ENCODE assay signal across 31 cellular contexts in genomic region chr14:99587463-99588278, GRCh38. TPM values are rescaled to one million over a fixed set of nuclear protein-coding genes. Genes with fewer than 3 reads are reported as not detected.
DNase-seq lines count a peak whose midpoint lies in the region; ATAC-seq and TF ChIP-seq lines count a peak whose summit lies in the region.
"Had no signal": no experiment of that assay in that cellular context is flagged by ENCODE, and none has a peak within 500 bp of the region (broad histone marks: within the 10 kb centered on the region; RNA-seq: fewer than 3 reads in every experiment).

No MANE protein-coding gene starts in this region.

- POLR2A ChIA-PET in WTC11 (lab: Charles Lee): no interaction called here

- no peak for ATAC-seq in WTC11
- ATAC-seq: CD8-positive, alpha-beta T cell; GM12878; naive thymus-derived CD4-positive, alpha-beta T cell had no signal

- CTCF ChIA-PET in WTC11 (lab: Charles Lee): interaction anchor here (0.7 kb wide), 1 partner anchor 14 kb away, joined by 4 read pairs; no protein-coding TSS in a partner anchor
- CTCF ChIA-PET in activated naive CD4-positive, alpha-beta T cell treated with anti-CD3 and anti-CD28 coated beads for 36 hours (lab: Charles Lee): interaction anchor here (0.7 kb wide), 1 partner anchor 41 kb away, joined by 3 read pairs; no protein-coding TSS in a partner anchor

- H3K4me3 Mint-ChIP-seq in WTC11 (no peak overlapping the region), mesothelial cell of epicardium (no peak overlapping the region)
- no peak overlapping the region for H3K4me3 Mint-ChIP-seq in activated naive CD4-positive, alpha-beta T cell treated with anti-CD3 and anti-CD28 coated beads for 36 hours
- H3K4me3 Mint-ChIP-seq: CD8-positive, alpha-beta T cell; central memory CD8-positive, alpha-beta T cell; naive thymus-derived CD4-positive, alpha-beta T cell had no signal

- TF ChIP-seq CTCF in left ventricle myocardium inferior (IDR thresholded peaks at IDR 0.05; ENCODE audit: borderline replicate concordance) (no peak), right atrium auricular region (IDR thresholded peaks at IDR 0.05) (no peak), WTC11 (IDR thresholded peaks at IDR 0.05) (no peak), mesothelial cell of epicardium (IDR thresholded peaks at IDR 0.05; ENCODE audit: unreplicated experiment) (no peak), transverse colon (IDR thresholded peaks at IDR 0.05) (no peak)

- TF ChIP-seq POLR2A in transverse colon (IDR thresholded peaks at IDR 0.05): no peak

- H3K9me3 ChIP-seq in left ventricle myocardium inferior (replicated peaks): no peaks in the 10 kb centered on the region
- H3K9me3 ChIP-seq in right atrium auricular region: no peaks in the 10 kb centered on the region
- no peaks in the 10 kb centered on the region for H3K9me3 ChIP-seq in transverse colon
- H3K9me3 ChIP-seq: esophagus squamous epithelium, heart right ventricle, testis had no signal

- no peaks in the 10 kb centered on the region for H3K36me3 ChIP-seq in left ventricle myocardium inferior
- no peaks in the 10 kb centered on the region for H3K36me3 ChIP-seq in right atrium auricular region
- no peaks in the 10 kb centered on the region for H3K36me3 ChIP-seq in transverse colon
- H3K36me3 ChIP-seq: esophagus squamous epithelium, heart right ventricle had no signal

- intact Hi-C loops in left ventricle myocardium inferior (cut with micrococcal nuclease) (no loop called here), transverse colon (cut with DNase I; ENCODE audit: low total_unique reads) (no loop called here)
- intact Hi-C loops in activated naive CD4-positive, alpha-beta T cell treated with anti-CD3 and anti-CD28 coated beads for 36 hours (cut with micrococcal nuclease): no loop called here

- H3K36me3 Mint-ChIP-seq in WTC11 (no peaks in the 10 kb centered on the region), mesothelial cell of epicardium (peaks cover 3% of the 10 kb centered on the region)
- no peaks in the 10 kb centered on the region for H3K36me3 Mint-ChIP-seq in activated naive CD4-positive, alpha-beta T cell treated with anti-CD3 and anti-CD28 coated beads for 36 hours (ENCODE audit: low read depth)
- H3K36me3 Mint-ChIP-seq: CD8-positive, alpha-beta T cell; naive thymus-derived CD4-positive, alpha-beta T cell had no signal

- H3K4me3 ChIP-seq in left ventricle myocardium inferior (no peak overlapping the region), right atrium auricular region (no peak overlapping the region), transverse colon (no peak overlapping the region)
- H3K4me3 ChIP-seq: esophagus squamous epithelium, GM12878, heart right ventricle, testis had no signal

- in situ Hi-C loops in transverse colon (cut with MboI; ENCODE audit: low pct_ligation_motif_present in 1 of 4, low pct_unique_long_range_greater_than_20kb in 1 of 4, low sequenced_read_pairs in 3 of 4): no loop called here

- no peak for TF ChIP-seq EP300 in transverse colon (IDR thresholded peaks at IDR 0.05; ENCODE audit: low read depth)

- H3K4me1 Mint-ChIP-seq in WTC11 (peaks cover 25% of the 10 kb centered on the region), mesothelial cell of epicardium (peaks cover 52% of the 10 kb centered on the region)
- peaks cover 8% of the 10 kb centered on the region for H3K4me1 Mint-ChIP-seq in activated naive CD4-positive, alpha-beta T cell treated with anti-CD3 and anti-CD28 coated beads for 36 hours (ENCODE audit: low read depth)

- H3K4me1 ChIP-seq in left ventricle myocardium inferior (peaks cover 73% of the 10 kb centered on the region), right atrium auricular region (peaks cover 0 to 62% of the 10 kb centered on the region in 2 donors), transverse colon (peaks cover 28 to 59% (median 40%) of the 10 kb centered on the region in 4 donors)

- H3K27ac Mint-ChIP-seq in WTC11 (peak overlapping the region; percentile 49; the same call in 1 of the 2 replicates), mesothelial cell of epicardium (peak overlapping the region; percentile 48)
- H3K27ac Mint-ChIP-seq in activated naive CD4-positive, alpha-beta T cell treated with anti-CD3 and anti-CD28 coated beads for 36 hours: no peak overlapping the region
- H3K27ac Mint-ChIP-seq: CD8-positive, alpha-beta T cell; naive thymus-derived CD4-positive, alpha-beta T cell had no signal

- 86 to 90% methylated on average over 3 to 18 of the region's 18 CpGs for WGBS in transverse colon (ENCODE audit: low coverage in 1 of 2), 2 donors

- DNase-seq in left ventricle myocardium inferior (no peak), right atrium auricular region (ENCODE audit: low spot score) (no peak), WTC11 (ENCODE audit: low spot score) (no peak), mesothelial cell of epicardium (ENCODE audit: low spot score in 2 of 2, unreplicated experiment in 2 of 2) (no peak), transverse colon (no peak), A172 (ENCODE audit: low spot score) (no peak), EL (no peak)
- no peak for DNase-seq in activated naive CD4-positive, alpha-beta T cell treated with anti-CD3 and anti-CD28 coated beads for 36 hours
- DNase-seq: activated CD4-positive, alpha-beta T cell treated with anti-CD3 and anti-CD28 coated beads for 4 hours; activated gamma-delta T cell; activated T-cell treated with anti-CD3 and anti-CD28 coated beads, Interleukin-2, amount 50 U/mL, for 1 hour; CD8-positive, alpha-beta T cell; dermis blood vessel endothelial cell; DMS 273 treated with DMSO at 0.1 percent for 48 hours; esophagus squamous epithelium; foreskin keratinocyte; heart right ventricle; Kasumi-1; naive thymus-derived CD4-positive, alpha-beta T cell; NCI-H1436 treated with DMSO at 0.1 percent for 48 hours; NCI-H226; NCI-H526 treated with DMSO at 0.1 percent for 48 hours; nucleus accumbens; small intestine; stimulated activated naive CD4-positive, alpha-beta T cell treated with Interleukin-2 at 50 U/mL for 16 hours; T1000; testis had no signal

- H3K27ac ChIP-seq in left ventricle myocardium inferior (replicated peaks) (peak overlapping the region; percentile 30), right atrium auricular region (peak overlapping the region in 1 of 2 donors; percentile 1), transverse colon (peak overlapping the region; percentile 13 to 59 (median 53))
- H3K27ac ChIP-seq: foreskin keratinocyte, testis, VCaP had no signal

- H3K27me3 ChIP-seq in left ventricle myocardium inferior (ENCODE audit: low read depth) (no peaks in the 10 kb centered on the region), right atrium auricular region (no peaks in the 10 kb centered on the region), transverse colon (no peaks in the 10 kb centered on the region)
- H3K27me3 ChIP-seq: esophagus squamous epithelium, foreskin keratinocyte, heart right ventricle, testis had no signal

- no peaks in the 10 kb centered on the region for H3K27me3 Mint-ChIP-seq in WTC11 (ENCODE audit: low read depth)
- no peaks in the 10 kb centered on the region for H3K27me3 Mint-ChIP-seq in mesothelial cell of epicardium (ENCODE audit: low read depth)
- no peaks in the 10 kb centered on the region for H3K27me3 Mint-ChIP-seq in activated naive CD4-positive, alpha-beta T cell treated with anti-CD3 and anti-CD28 coated beads for 36 hours (ENCODE audit: low read depth)
- H3K27me3 Mint-ChIP-seq: central memory CD8-positive, alpha-beta T cell; naive thymus-derived CD4-positive, alpha-beta T cell had no signal

- H3K9me3 Mint-ChIP-seq in WTC11 (no peaks in the 10 kb centered on the region), mesothelial cell of epicardium (no peaks in the 10 kb centered on the region)
- H3K9me3 Mint-ChIP-seq in activated naive CD4-positive, alpha-beta T cell treated with anti-CD3 and anti-CD28 coated beads for 36 hours: no peaks in the 10 kb centered on the region
- H3K9me3 Mint-ChIP-seq: CD8-positive, alpha-beta T cell; central memory CD8-positive, alpha-beta T cell; naive thymus-derived CD4-positive, alpha-beta T cell had no signal

TF ChIP-seq in WTC11, 78 proteins besides CTCF, POLR2A, EP300 and RAD21 (continues in another document):
- TF ChIP-seq ZNF138 (CRISPR knock-in tag; conservative IDR thresholded peaks at IDR 0.05) (no peak), E2F4 (CRISPR knock-in tag; IDR thresholded peaks at IDR 0.05; ENCODE audit: borderline replicate concordance, low read depth) (no peak), MYBL2 (CRISPR knock-in tag; IDR thresholded peaks at IDR 0.05) (no peak), ZMAT4 (CRISPR knock-in tag; IDR thresholded peaks at IDR 0.05) (no peak), ZBTB21 (CRISPR knock-in tag; IDR thresholded peaks at IDR 0.05; ENCODE audit: borderline replicate concordance) (no peak), ZNF423 (CRISPR knock-in tag; IDR thresholded peaks at IDR 0.05) (no peak)

RNA-seq across cellular contexts. Expression of gene CCDC85C, which starts 16.3 kb away (rescaled TPM):
- total RNA-seq in left ventricle myocardium inferior (41.0 TPM), right atrium auricular region (10 to 100 TPM; 17.1 to 17.7 TPM), WTC11 (2021) (28.7 to 35.8 TPM (median 30.4 TPM) in 3 replicates), mesothelial cell of epicardium (82.2 to 85.2 TPM (median 82.3 TPM) in 3 replicates), transverse colon (10 to 100 TPM; 19.3 to 55.4 (median 45.7) TPM)
- 10 to 100 TPM; 11.3 to 12.7 TPM for total RNA-seq in activated naive CD4-positive, alpha-beta T cell treated with anti-CD3 and anti-CD28 coated beads for 36 hours
- total RNA-seq in A172 (2014; rRNA removed; shearing (Covaris generic)): 49.6 and 84.9 TPM in 2 replicates

RNA-seq across cellular contexts. Expression of gene HHIPL1, which starts 57.3 kb away (rescaled TPM):
- total RNA-seq in left ventricle myocardium inferior: 1.2 TPM
- 1 to 10 TPM; 1.8 to 2.4 TPM for total RNA-seq in right atrium auricular region
- 1.2 to 2.0 TPM (median 1.5 TPM) in 3 replicates for total RNA-seq in WTC11 (2021)
- 4.4 to 4.7 TPM (median 4.5 TPM) in 3 replicates for total RNA-seq in mesothelial cell of epicardium
- 10 to 100 TPM in 1 of 4 donors, under 1 TPM in 3; 0.40 to 31.0 (median 0.87) TPM for total RNA-seq in transverse colon
- under 1 TPM; 0.15 to 0.31 TPM for total RNA-seq in activated naive CD4-positive, alpha-beta T cell treated with anti-CD3 and anti-CD28 coated beads for 36 hours
- not detected in 2 replicates for total RNA-seq in A172 (2014; rRNA removed; shearing (Covaris generic))
- total RNA-seq: activated CD8-positive, alpha-beta memory T cell treated with anti-CD3 and anti-CD28 coated beads for 36 hours; GM12878 had no signal
